ENCODE assay signal across 7 cellular contexts in genomic region chr15:52139599-52140462, GRCh38. TPM values are rescaled to one million over a fixed set of nuclear protein-coding genes. Genes with fewer than 3 reads are reported as not detected.
DNase-seq lines count a peak whose midpoint lies in the region; ATAC-seq and TF ChIP-seq lines count a peak whose summit lies in the region.

No MANE protein-coding gene starts in this region.

- no peaks in the 10 kb centered on the region for H3K9me3 ChIP-seq in osteoblast (ENCODE audit: low read depth, low read length)
- no peaks in the 10 kb centered on the region for H3K9me3 ChIP-seq in tibial nerve

- peak; percentile 87 for DNase-seq in GM12865 (ENCODE audit: low read depth)
- peak; percentile 69 for DNase-seq in RPMI7951 (ENCODE audit: low read depth)
- peak; percentile 31 to 38 for DNase-seq in activated T-helper 1 cell treated with anti-CD3 and anti-CD28 coated beads, Interleukin-2, amount 50 U/mL, for 16 hours (ENCODE audit: low read depth in 1 of 2, low spot score in 1 of 2)
- DNase-seq in fibroblast of the conjunctiva (ENCODE audit: low read depth): peak; percentile 56
- DNase-seq in osteoblast (ENCODE audit: insufficient read length, low spot score, missing footprints): peak; percentile 90
- DNase-seq in tibial nerve (ENCODE audit: low spot score in 2 of 2): peak; percentile 74 to 87

- peak; percentile 61 for ATAC-seq in HG03432 (IDR thresholded peaks at IDR 0.05; ENCODE audit: unreplicated experiment)

- H4K20me1 ChIP-seq in osteoblast (ENCODE audit: insufficient read depth, low read length): no peaks in the 10 kb centered on the region

- H3K27me3 ChIP-seq in osteoblast (ENCODE audit: insufficient read depth, low read length) (no peaks in the 10 kb centered on the region), tibial nerve (no peaks in the 10 kb centered on the region)

- peaks cover 25% of the 10 kb centered on the region for H3K4me1 ChIP-seq in osteoblast (ENCODE audit: insufficient read depth, low read length)
- peaks cover 0 to 16% (median 12%) of the 10 kb centered on the region in 4 donors for H3K4me1 ChIP-seq in tibial nerve

- no peak for TF ChIP-seq EP300 in tibial nerve (IDR thresholded peaks at IDR 0.05)

- H3K36me3 ChIP-seq in osteoblast (ENCODE audit: insufficient read depth, low read length) (peaks cover 3% of the 10 kb centered on the region), tibial nerve (peaks cover 0 to 10% (median 0%) of the 10 kb centered on the region in 3 donors)

- TF ChIP-seq CTCF in GM12865 (IDR thresholded peaks at IDR 0.05; ENCODE audit: insufficient read depth, low read depth, low read length, missing control alignments): peak; percentile 89
- TF ChIP-seq CTCF in osteoblast (IDR thresholded peaks at IDR 0.05; ENCODE audit: extremely low read depth, low read depth, low read length): peak; percentile 89
- TF ChIP-seq CTCF in tibial nerve (IDR thresholded peaks at IDR 0.05): peak; percentile 66 to 79 (median 74)

- peak overlapping the region; percentile 23 for H3K27ac ChIP-seq in osteoblast (ENCODE audit: low read depth, low read length)
- no peak overlapping the region for H3K27ac ChIP-seq in tibial nerve

- no peak overlapping the region for H3K4me2 ChIP-seq in osteoblast (ENCODE audit: insufficient read depth, low read length)

- WGBS in tibial nerve, 2 donors: 61 to 64% methylated on average over 17 of the region's 17 CpGs

- TF ChIP-seq POLR2A in tibial nerve (IDR thresholded peaks at IDR 0.05): no peak

- H3K79me2 ChIP-seq in osteoblast (ENCODE audit: insufficient read depth, low read length): no peaks in the 10 kb centered on the region

- no peak overlapping the region for H3K4me3 ChIP-seq in GM12865 (ENCODE audit: low read depth, low read length)
- no peak overlapping the region for H3K4me3 ChIP-seq in osteoblast (ENCODE audit: insufficient read depth, low read length)
- H3K4me3 ChIP-seq in tibial nerve: no peak overlapping the region

- H2AFZ ChIP-seq in osteoblast (ENCODE audit: low read length): peak overlapping the region; percentile 81

RNA-seq across cellular contexts. Expression of gene BCL2L10, which starts 27.3 kb away (rescaled TPM):
- total RNA-seq in RPMI7951 (2014; rRNA removed; shearing (Covaris generic)): 0.96 and 1.5 TPM in 2 replicates
- total RNA-seq in osteoblast: not detected in 2 replicates
- total RNA-seq in tibial nerve: not detected

RNA-seq across cellular contexts. Expression of gene GNB5, which starts 51.4 kb away (rescaled TPM):
- 53.2 and 64.3 TPM in 2 replicates for total RNA-seq in RPMI7951 (2014; rRNA removed; shearing (Covaris generic))
- 26.4 and 30.4 TPM in 2 replicates for total RNA-seq in osteoblast
- 10 to 100 TPM in 3 of 4 donors, 1 to 10 TPM in 1; 5.5 to 24.1 (median 16.4) TPM for total RNA-seq in tibial nerve

Comparison
In these comparisons a context has a peak if more than half of its experiments do, and no peak if none do; other contexts are left out.
1. DNase-seq: peak in every context shown above with its lines; median percentile 90 in osteoblast; 87 in GM12865; 80 in tibial nerve; 69 in RPMI7951; 56 in fibroblast of the conjunctiva; 34 in activated T-helper 1 cell treated with anti-CD3 and anti-CD28 coated beads, Interleukin-2, amount 50 U/mL, for 16 hours.